Comparison of ENCODE assay signal across 8 cellular contexts in genomic region chr5:149063017-149063687, GRCh38. TPM values are rescaled to one million over a fixed set of nuclear protein-coding genes. Genes with fewer than 3 reads are reported as not detected.
DNase-seq lines count a peak whose midpoint lies in the region; ATAC-seq, FAIRE-seq and TF ChIP-seq lines count a peak whose summit lies in the region.

SH3TC2 (minus strand) TSS chr5:149063062; CDS start chr5:149063022, 40 bp downstream.

- peak within 1 kb of the TSS; percentile 63 for H3K9ac ChIP-seq in endothelial cell of umbilical vein (replicated peaks; ENCODE audit: extremely low read depth, insufficient read depth, low read length)

- peak within 1 kb of the TSS; percentile 54 for H3K4me2 ChIP-seq in endothelial cell of umbilical vein (ENCODE audit: insufficient read depth, low read length)

- TF ChIP-seq POLR2A in endothelial cell of umbilical vein (IDR thresholded peaks at IDR 0.05; ENCODE audit: low read depth, low read length) = peak; percentile 18

- no peaks in the 10 kb centered on the region for H3K79me2 ChIP-seq in endothelial cell of umbilical vein (ENCODE audit: control insufficient read depth, insufficient read depth, low read length)

- POLR2A ChIA-PET in endothelial cell of umbilical vein (lab: Charles Lee) = no interaction called here

- H3K27me3 ChIP-seq in MG63 (no peaks in the 10 kb centered on the region), endothelial cell of umbilical vein (ENCODE audit: control insufficient read depth in 2 of 2, insufficient read depth in 2 of 2, low read length in 2 of 2) (no peaks in the 10 kb centered on the region), lower lobe of right lung (ENCODE audit: low read depth) (no peaks in the 10 kb centered on the region)

- peak within 1 kb of the TSS; percentile 52 for H2AFZ ChIP-seq in endothelial cell of umbilical vein (ENCODE audit: low read depth, low read length)

- BruUV-seq in endothelial cell of umbilical vein (replicated peaks; lab: Mats Ljungman, UMichigan) = no TSS peak

- intact Hi-C loops in endothelial cell of umbilical vein (cut with micrococcal nuclease) = loop anchor here (2.0 to 10.0 kb wide), 3 partner anchors 90 to 681 kb away; partner anchors contain the start of gene FBXO38
- intact Hi-C loops in lower lobe of right lung (cut with DNase I) = no loop called here

- peak within 1 kb of the TSS; percentile 97 for H3K27ac ChIP-seq in endothelial cell of umbilical vein (ENCODE audit: insufficient read depth, low read depth, low read length)
- H3K27ac ChIP-seq in lower lobe of right lung = peak within 1 kb of the TSS; percentile 65

- ATAC-seq in lower lobe of right lung (peak; percentile 71 to 74), HG03521 (IDR thresholded peaks at IDR 0.05; ENCODE audit: unreplicated experiment) (no peak), HG03039 (IDR thresholded peaks at IDR 0.05; ENCODE audit: unreplicated experiment) (no peak)

- H3K36me3 ChIP-seq in MG63 = no peaks in the 10 kb centered on the region
- no peaks in the 10 kb centered on the region for H3K36me3 ChIP-seq in endothelial cell of umbilical vein (ENCODE audit: control insufficient read depth in 2 of 2, extremely low read depth in 1 of 2, insufficient read depth in 2 of 2, low read length in 2 of 2)
- H3K36me3 ChIP-seq in lower lobe of right lung = no peaks in the 10 kb centered on the region

- H3K4me3 ChIP-seq in MG63 (no peak within 1 kb of the TSS), endothelial cell of umbilical vein (replicated peaks in 1 of 3; ENCODE audit: insufficient read depth in 1 of 3, low read depth in 1 of 3, low read length in 3 of 3) (no peak within 1 kb of the TSS), lower lobe of right lung (no peak within 1 kb of the TSS)

- DNase-seq in MG63 (peak; percentile 83), endothelial cell of umbilical vein (ENCODE audit: low read depth, low spot score) (peak; percentile 28), lower lobe of right lung (no peak), ureter (ENCODE audit: low spot score) (no peak), GM20000 (ENCODE audit: low spot score) (no peak), NCI-H510A (lab: John Stamatoyannopoulos, UW) (no peak)

- TF ChIP-seq CTCF in endothelial cell of umbilical vein (IDR thresholded peaks at IDR 0.05; ENCODE audit: extremely low read depth in 1 of 2, insufficient read depth in 1 of 2, low read depth in 1 of 2, low read length in 2 of 2) (no peak), lower lobe of right lung (IDR thresholded peaks at IDR 0.05) (no peak), GM20000 (IDR thresholded peaks at IDR 0.05; ENCODE audit: extremely low read depth, missing control alignments) (no peak)

- CTCF ChIA-PET in endothelial cell of umbilical vein (lab: Charles Lee) = interaction anchor here (1.3 to 3.3 kb wide), 4 partner anchors 9 to 52 kb away, joined by 3 to 20 read pairs (median 7); no protein-coding TSS in a partner anchor

- no peaks in the 10 kb centered on the region for H3K9me1 ChIP-seq in endothelial cell of umbilical vein (replicated peaks; ENCODE audit: control insufficient read depth, extremely low read depth, insufficient read depth, low read length)

- H4K20me1 ChIP-seq in endothelial cell of umbilical vein (replicated peaks; ENCODE audit: control insufficient read depth, extremely low read depth, insufficient read depth, low read length) = no peaks in the 10 kb centered on the region

- H3K9me3 ChIP-seq in MG63 (peaks cover 4% of the 10 kb centered on the region), endothelial cell of umbilical vein (replicated peaks; ENCODE audit: control insufficient read depth, insufficient read depth, low read length) (no peaks in the 10 kb centered on the region), lower lobe of right lung (no peaks in the 10 kb centered on the region)

- dilution Hi-C loops in endothelial cell of umbilical vein (cut with MboI; ENCODE audit: extremely low pct_ligation_motif_present, low sequenced_read_pairs) = no loop called here

- no peak for FAIRE-seq in endothelial cell of umbilical vein (lab: Jason Lieb, UNC)

- H3K4me1 ChIP-seq in endothelial cell of umbilical vein (ENCODE audit: control insufficient read depth, extremely low read depth, insufficient read depth, low read length) (peaks cover 39% of the 10 kb centered on the region), lower lobe of right lung (peaks cover 24% of the 10 kb centered on the region)

TF ChIP-seq in endothelial cell of umbilical vein, 7 proteins besides CTCF, POLR2A, EP300 and RAD21:
- TF ChIP-seq FOS (IDR thresholded peaks at IDR 0.05; ENCODE audit: borderline replicate concordance, insufficient read depth, low read length) (no peak), POLR2AphosphoS5 (IDR thresholded peaks at IDR 0.05; ENCODE audit: insufficient read depth, low read depth, low read length) (no peak), JUN (IDR thresholded peaks at IDR 0.05; ENCODE audit: borderline replicate concordance, insufficient read depth, insufficient read length, low read depth) (no peak), MAX (IDR thresholded peaks at IDR 0.05; ENCODE audit: insufficient read depth, insufficient read length) (no peak), EZH2 (IDR thresholded peaks at IDR 0.05; ENCODE audit: borderline replicate concordance, low read depth, low read length, severe bottlenecking) (no peak), GATA2 (IDR thresholded peaks at IDR 0.05; ENCODE audit: insufficient read depth, insufficient read length, low read depth, low read length) (no peak), MYC (IDR thresholded peaks at IDR 0.05; ENCODE audit: low read depth, low read length) (no peak)

RNA-seq across cellular contexts. Expression of gene SH3TC2, which starts in this region (rescaled TPM):
- total RNA-seq in MG63 (2014; rRNA removed; shearing (Covaris generic); ENCODE audit: low replicate concordance) = 2.9 and 8.8 TPM in 2 replicates
- total RNA-seq in endothelial cell of umbilical vein (3.3 and 4.3 TPM in 2 replicates), lower lobe of right lung (0.92 TPM), ureter (70.0 TPM)
- polyA plus RNA-seq in endothelial cell of umbilical vein = 0.81 and 0.91 TPM in 2 replicates
- 0.80 and 0.86 TPM in 2 replicates for polyA plus RNA-seq in endothelial cell of umbilical vein (2011; cell fraction: cytosol; rRNA removed)
- polyA plus RNA-seq in endothelial cell of umbilical vein (2011; cell fraction: nucleus; rRNA removed) = 3.6 and 4.3 TPM in 2 replicates
- polyA plus RNA-seq in endothelial cell of umbilical vein (2012) = 0.38 and 0.75 TPM in 2 replicates
- polyA minus RNA-seq in endothelial cell of umbilical vein = 2.9 and 3.1 TPM in 2 replicates
- 1.5 TPM for polyA minus RNA-seq in endothelial cell of umbilical vein (2011; cell fraction: cytosol; rRNA and poly(A)+ RNA removed)
- 2.5 and 4.5 TPM in 2 replicates for polyA minus RNA-seq in endothelial cell of umbilical vein (2011; cell fraction: nucleus; rRNA and poly(A)+ RNA removed)

Comparison
In these comparisons a context has a peak if more than half of its experiments do, and no peak if none do; other contexts are left out.
1. Peak in ATAC-seq and H3K27ac ChIP-seq in lower lobe of right lung; RNA of the gene not detected or under 1 TPM.
2. DNase-seq: peak in MG63 (single experiment) and endothelial cell of umbilical vein (single experiment); none in lower lobe of right lung (single experiment), ureter (single experiment), GM20000 (single experiment) and NCI-H510A (single experiment).